In the genomic region with DNA sequence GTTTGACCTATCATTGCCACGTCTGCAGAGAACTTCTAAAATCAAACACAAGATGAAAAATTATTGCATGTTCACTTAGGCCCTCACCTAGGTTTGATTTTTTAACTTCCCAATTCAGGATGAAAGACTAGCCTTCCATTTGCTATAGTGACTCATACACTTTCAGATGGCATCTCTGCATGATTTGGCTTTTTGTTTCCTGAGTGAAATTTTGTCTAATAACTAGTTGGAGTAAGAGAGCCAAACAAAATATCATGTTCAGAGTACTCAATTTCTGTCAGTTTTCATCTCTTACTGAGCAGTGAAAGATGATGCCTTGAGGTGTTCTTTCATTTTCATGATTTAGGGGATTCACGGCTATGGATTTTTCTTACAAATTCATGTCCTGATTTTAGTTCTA, we compare ENCODE assay signal across 1 cellular context.
TF ChIP-seq lines count a peak whose summit lies in the region.

No MANE protein-coding gene starts in this region.

TF ChIP-seq in SK-N-SH, 30 proteins besides CTCF, POLR2A, EP300 and RAD21:
- TF ChIP-seq, protein P1, sequence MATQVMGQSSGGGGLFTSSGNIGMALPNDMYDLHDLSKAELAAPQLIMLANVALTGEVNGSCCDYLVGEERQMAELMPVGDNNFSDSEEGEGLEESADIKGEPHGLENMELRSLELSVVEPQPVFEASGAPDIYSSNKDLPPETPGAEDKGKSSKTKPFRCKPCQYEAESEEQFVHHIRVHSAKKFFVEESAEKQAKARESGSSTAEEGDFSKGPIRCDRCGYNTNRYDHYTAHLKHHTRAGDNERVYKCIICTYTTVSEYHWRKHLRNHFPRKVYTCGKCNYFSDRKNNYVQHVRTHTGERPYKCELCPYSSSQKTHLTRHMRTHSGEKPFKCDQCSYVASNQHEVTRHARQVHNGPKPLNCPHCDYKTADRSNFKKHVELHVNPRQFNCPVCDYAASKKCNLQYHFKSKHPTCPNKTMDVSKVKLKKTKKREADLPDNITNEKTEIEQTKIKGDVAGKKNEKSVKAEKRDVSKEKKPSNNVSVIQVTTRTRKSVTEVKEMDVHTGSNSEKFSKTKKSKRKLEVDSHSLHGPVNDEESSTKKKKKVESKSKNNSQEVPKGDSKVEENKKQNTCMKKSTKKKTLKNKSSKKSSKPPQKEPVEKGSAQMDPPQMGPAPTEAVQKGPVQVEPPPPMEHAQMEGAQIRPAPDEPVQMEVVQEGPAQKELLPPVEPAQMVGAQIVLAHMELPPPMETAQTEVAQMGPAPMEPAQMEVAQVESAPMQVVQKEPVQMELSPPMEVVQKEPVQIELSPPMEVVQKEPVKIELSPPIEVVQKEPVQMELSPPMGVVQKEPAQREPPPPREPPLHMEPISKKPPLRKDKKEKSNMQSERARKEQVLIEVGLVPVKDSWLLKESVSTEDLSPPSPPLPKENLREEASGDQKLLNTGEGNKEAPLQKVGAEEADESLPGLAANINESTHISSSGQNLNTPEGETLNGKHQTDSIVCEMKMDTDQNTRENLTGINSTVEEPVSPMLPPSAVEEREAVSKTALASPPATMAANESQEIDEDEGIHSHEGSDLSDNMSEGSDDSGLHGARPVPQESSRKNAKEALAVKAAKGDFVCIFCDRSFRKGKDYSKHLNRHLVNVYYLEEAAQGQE (IDR thresholded peaks at IDR 0.05; ENCODE audit: low read depth, low read length) = no peak
- TF ChIP-seq TAF1 (IDR thresholded peaks at IDR 0.05; ENCODE audit: borderline replicate concordance, low read depth, low read length) = no peak
- TF ChIP-seq ELF1 (IDR thresholded peaks at IDR 0.05) = no peak
- TF ChIP-seq MEF2A (IDR thresholded peaks at IDR 0.05; ENCODE audit: borderline replicate concordance, low read depth) = no peak
- TF ChIP-seq, protein P2, sequence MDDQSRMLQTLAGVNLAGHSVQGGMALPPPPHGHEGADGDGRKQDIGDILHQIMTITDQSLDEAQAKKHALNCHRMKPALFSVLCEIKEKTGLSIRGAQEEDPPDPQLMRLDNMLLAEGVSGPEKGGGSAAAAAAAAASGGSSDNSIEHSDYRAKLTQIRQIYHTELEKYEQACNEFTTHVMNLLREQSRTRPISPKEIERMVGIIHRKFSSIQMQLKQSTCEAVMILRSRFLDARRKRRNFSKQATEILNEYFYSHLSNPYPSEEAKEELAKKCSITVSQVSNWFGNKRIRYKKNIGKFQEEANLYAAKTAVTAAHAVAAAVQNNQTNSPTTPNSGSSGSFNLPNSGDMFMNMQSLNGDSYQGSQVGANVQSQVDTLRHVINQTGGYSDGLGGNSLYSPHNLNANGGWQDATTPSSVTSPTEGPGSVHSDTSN (IDR thresholded peaks at IDR 0.05) = peak; percentile 78
- no peak for TF ChIP-seq NRF1 (IDR thresholded peaks at IDR 0.05; ENCODE audit: low read depth, low read length)
- peak; percentile 41; the same call in 1 of the 2 replicates for TF ChIP-seq TEAD4 (IDR thresholded peaks at IDR 0.05; ENCODE audit: borderline replicate concordance, insufficient read depth)
- no peak for TF ChIP-seq FOXM1 (IDR thresholded peaks at IDR 0.05; ENCODE audit: low read depth)
- TF ChIP-seq POLR2AphosphoS5 (IDR thresholded peaks at IDR 0.05; ENCODE audit: low read depth, low read length) = 0 out of 2 replicates have a peak, but pooled peaks have one; percentile 15
- no peak for TF ChIP-seq GABPA (IDR thresholded peaks at IDR 0.05; ENCODE audit: low read depth)
- TF ChIP-seq NFIC (IDR thresholded peaks at IDR 0.05; ENCODE audit: borderline replicate concordance) = peak; percentile 68; the same call in 1 of the 2 replicates
- no peak for TF ChIP-seq GATA2 (CRISPR knock-in tag; IDR thresholded peaks at IDR 0.05)
- TF ChIP-seq RCOR1 (IDR thresholded peaks at IDR 0.05; ENCODE audit: low read length) = no peak
- 0 out of 2 replicates have a peak, but pooled peaks have one; percentile 29 for TF ChIP-seq RXRA (IDR thresholded peaks at IDR 0.05; ENCODE audit: borderline replicate concordance, low read depth)
- TF ChIP-seq, protein P3, sequence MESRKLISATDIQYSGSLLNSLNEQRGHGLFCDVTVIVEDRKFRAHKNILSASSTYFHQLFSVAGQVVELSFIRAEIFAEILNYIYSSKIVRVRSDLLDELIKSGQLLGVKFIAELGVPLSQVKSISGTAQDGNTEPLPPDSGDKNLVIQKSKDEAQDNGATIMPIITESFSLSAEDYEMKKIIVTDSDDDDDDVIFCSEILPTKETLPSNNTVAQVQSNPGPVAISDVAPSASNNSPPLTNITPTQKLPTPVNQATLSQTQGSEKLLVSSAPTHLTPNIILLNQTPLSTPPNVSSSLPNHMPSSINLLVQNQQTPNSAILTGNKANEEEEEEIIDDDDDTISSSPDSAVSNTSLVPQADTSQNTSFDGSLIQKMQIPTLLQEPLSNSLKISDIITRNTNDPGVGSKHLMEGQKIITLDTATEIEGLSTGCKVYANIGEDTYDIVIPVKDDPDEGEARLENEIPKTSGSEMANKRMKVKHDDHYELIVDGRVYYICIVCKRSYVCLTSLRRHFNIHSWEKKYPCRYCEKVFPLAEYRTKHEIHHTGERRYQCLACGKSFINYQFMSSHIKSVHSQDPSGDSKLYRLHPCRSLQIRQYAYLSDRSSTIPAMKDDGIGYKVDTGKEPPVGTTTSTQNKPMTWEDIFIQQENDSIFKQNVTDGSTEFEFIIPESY (IDR thresholded peaks at IDR 0.05; ENCODE audit: borderline replicate concordance, low read depth) = no peak
- TF ChIP-seq, protein P4, sequence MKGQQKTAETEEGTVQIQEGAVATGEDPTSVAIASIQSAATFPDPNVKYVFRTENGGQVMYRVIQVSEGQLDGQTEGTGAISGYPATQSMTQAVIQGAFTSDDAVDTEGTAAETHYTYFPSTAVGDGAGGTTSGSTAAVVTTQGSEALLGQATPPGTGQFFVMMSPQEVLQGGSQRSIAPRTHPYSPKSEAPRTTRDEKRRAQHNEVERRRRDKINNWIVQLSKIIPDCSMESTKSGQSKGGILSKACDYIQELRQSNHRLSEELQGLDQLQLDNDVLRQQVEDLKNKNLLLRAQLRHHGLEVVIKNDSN (IDR thresholded peaks at IDR 0.05; ENCODE audit: borderline replicate concordance, low read depth) = no peak
- no peak for TF ChIP-seq RFX5 (IDR thresholded peaks at IDR 0.05; ENCODE audit: low read length)
- TF ChIP-seq, protein P5, sequence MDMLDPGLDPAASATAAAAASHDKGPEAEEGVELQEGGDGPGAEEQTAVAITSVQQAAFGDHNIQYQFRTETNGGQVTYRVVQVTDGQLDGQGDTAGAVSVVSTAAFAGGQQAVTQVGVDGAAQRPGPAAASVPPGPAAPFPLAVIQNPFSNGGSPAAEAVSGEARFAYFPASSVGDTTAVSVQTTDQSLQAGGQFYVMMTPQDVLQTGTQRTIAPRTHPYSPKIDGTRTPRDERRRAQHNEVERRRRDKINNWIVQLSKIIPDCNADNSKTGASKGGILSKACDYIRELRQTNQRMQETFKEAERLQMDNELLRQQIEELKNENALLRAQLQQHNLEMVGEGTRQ (IDR thresholded peaks at IDR 0.05; ENCODE audit: borderline replicate concordance, low read depth, low read length) = no peak
- TF ChIP-seq, protein P6, sequence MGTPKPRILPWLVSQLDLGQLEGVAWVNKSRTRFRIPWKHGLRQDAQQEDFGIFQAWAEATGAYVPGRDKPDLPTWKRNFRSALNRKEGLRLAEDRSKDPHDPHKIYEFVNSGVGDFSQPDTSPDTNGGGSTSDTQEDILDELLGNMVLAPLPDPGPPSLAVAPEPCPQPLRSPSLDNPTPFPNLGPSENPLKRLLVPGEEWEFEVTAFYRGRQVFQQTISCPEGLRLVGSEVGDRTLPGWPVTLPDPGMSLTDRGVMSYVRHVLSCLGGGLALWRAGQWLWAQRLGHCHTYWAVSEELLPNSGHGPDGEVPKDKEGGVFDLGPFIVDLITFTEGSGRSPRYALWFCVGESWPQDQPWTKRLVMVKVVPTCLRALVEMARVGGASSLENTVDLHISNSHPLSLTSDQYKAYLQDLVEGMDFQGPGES (IDR thresholded peaks at IDR 0.05; ENCODE audit: low read depth, low read length) = no peak
- TF ChIP-seq YY1 (IDR thresholded peaks at IDR 0.05; ENCODE audit: low read depth) = no peak
- TF ChIP-seq SMC3 (IDR thresholded peaks at IDR 0.05; ENCODE audit: low read depth, low read length) = no peak
- TF ChIP-seq FOSL2 (IDR thresholded peaks at IDR 0.05; ENCODE audit: borderline replicate concordance, low read depth) = peak; percentile 74
- no peak for TF ChIP-seq EZH2phosphoT487 (IDR thresholded peaks at IDR 0.05; ENCODE audit: borderline replicate concordance, low read depth)
- TF ChIP-seq, protein P7, sequence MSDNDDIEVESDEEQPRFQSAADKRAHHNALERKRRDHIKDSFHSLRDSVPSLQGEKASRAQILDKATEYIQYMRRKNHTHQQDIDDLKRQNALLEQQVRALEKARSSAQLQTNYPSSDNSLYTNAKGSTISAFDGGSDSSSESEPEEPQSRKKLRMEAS (IDR thresholded peaks at IDR 0.05; ENCODE audit: low read depth) = no peak
- no peak for TF ChIP-seq SIN3A (IDR thresholded peaks at IDR 0.05; ENCODE audit: borderline replicate concordance, low read depth, low read length)
- TF ChIP-seq TCF12 (IDR thresholded peaks at IDR 0.05) = peak; percentile 62
- TF ChIP-seq FOXJ3 (CRISPR knock-in tag; IDR thresholded peaks at IDR 0.05) = no peak
- TF ChIP-seq MXI1 (IDR thresholded peaks at IDR 0.05; ENCODE audit: low read depth, low read length) = no peak
- no peak for TF ChIP-seq CHD2 (IDR thresholded peaks at IDR 0.05; ENCODE audit: low read length, partially characterized antibody)
- peak; percentile 78 for TF ChIP-seq JUND (IDR thresholded peaks at IDR 0.05)
